8 cellular contexts compared by ENCODE assay signal in the genomic region with DNA sequence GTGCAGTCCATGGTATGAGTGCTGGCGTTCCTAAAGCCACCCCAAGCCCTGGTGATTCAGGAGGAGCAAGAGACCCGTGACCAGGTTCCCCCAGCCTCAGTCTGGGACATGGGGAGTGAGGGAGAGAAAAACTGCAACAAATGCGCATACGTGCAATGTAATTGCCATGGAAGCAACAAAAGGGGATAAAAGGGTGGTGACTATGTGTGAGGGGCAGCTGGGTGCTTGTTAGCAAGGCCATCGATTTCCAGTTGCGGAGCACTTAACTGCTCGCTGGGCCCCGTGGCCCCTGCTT. TPM values are rescaled to one million over a fixed set of nuclear protein-coding genes. Genes with fewer than 3 reads are reported as not detected.
DNase-seq lines count a peak whose midpoint lies in the region; ATAC-seq and TF ChIP-seq lines count a peak whose summit lies in the region.

No MANE protein-coding gene starts in this region.

- peak overlapping the region; percentile 68 for H3K4me3 Mint-ChIP-seq in activated CD8-positive, alpha-beta T cell treated with anti-CD3 and anti-CD28 coated beads, Interleukin-2, amount 10 ng/mL, durations not matched to agents 7 days and 5 days

- POLR2A ChIA-PET in activated CD8-positive, alpha-beta T cell treated with anti-CD3 and anti-CD28 coated beads, Interleukin-2, amount 10 ng/mL, durations not matched to agents 7 days and 5 days (lab: Charles Lee), result no interaction called here

- H4K20me1 ChIP-seq in smooth muscle cell (ENCODE audit: low read depth), result peaks cover 22% of the 10 kb centered on the region

- ATAC-seq in activated CD8-positive, alpha-beta T cell treated with anti-CD3 and anti-CD28 coated beads, Interleukin-2, amount 10 ng/mL, durations not matched to agents 7 days and 5 days, result no peak

- H3K9me3 Mint-ChIP-seq in activated CD8-positive, alpha-beta T cell treated with anti-CD3 and anti-CD28 coated beads, Interleukin-2, amount 10 ng/mL, durations not matched to agents 7 days and 5 days (ENCODE audit: insufficient read depth), result no peaks in the 10 kb centered on the region

- H3K36me3 ChIP-seq in smooth muscle cell (ENCODE audit: low read depth), result no peaks in the 10 kb centered on the region

- CTCF ChIA-PET in activated CD8-positive, alpha-beta T cell treated with anti-CD3 and anti-CD28 coated beads, Interleukin-2, amount 10 ng/mL, durations not matched to agents 7 days and 5 days (lab: Charles Lee), result no interaction called here

- H3F3A ChIP-seq in smooth muscle cell (ENCODE audit: low read depth), result peaks cover 30% of the 10 kb centered on the region

- no peak for TF ChIP-seq CTCF in HFF-Myc (IDR thresholded peaks at IDR 0.05; ENCODE audit: low read depth, low read length, missing control alignments)
- TF ChIP-seq CTCF in smooth muscle cell (IDR thresholded peaks at IDR 0.05; ENCODE audit: borderline replicate concordance, insufficient read depth, poor library complexity, severe bottlenecking), result no peak

- no peaks in the 10 kb centered on the region for H3K9me3 ChIP-seq in smooth muscle cell (replicated peaks; ENCODE audit: low read depth)

- peaks cover 8% of the 10 kb centered on the region for H3K4me1 Mint-ChIP-seq in activated CD8-positive, alpha-beta T cell treated with anti-CD3 and anti-CD28 coated beads, Interleukin-2, amount 10 ng/mL, durations not matched to agents 7 days and 5 days (ENCODE audit: low read depth)

- H3K27me3 ChIP-seq in smooth muscle cell (ENCODE audit: low read depth), result no peaks in the 10 kb centered on the region

- H3K27ac Mint-ChIP-seq in activated CD8-positive, alpha-beta T cell treated with anti-CD3 and anti-CD28 coated beads, Interleukin-2, amount 10 ng/mL, durations not matched to agents 7 days and 5 days, result no peak overlapping the region

- no peak for DNase-seq in HFF-Myc (ENCODE audit: extremely low read depth, low read depth)
- no peak for DNase-seq in activated CD8-positive, alpha-beta T cell treated with anti-CD3 and anti-CD28 coated beads, Interleukin-2, amount 10 ng/mL, durations not matched to agents 7 days and 5 days
- no peak for DNase-seq in smooth muscle cell (lab: John Stamatoyannopoulos, UW; ENCODE audit: unreplicated experiment)
- no peak for DNase-seq in COLO829 (ENCODE audit: low spot score)
- no peak for DNase-seq in epidermal melanocyte (ENCODE audit: insufficient read length, low spot score)
- DNase-seq in NCI-H187 (lab: John Stamatoyannopoulos, UW), result no peak
- DNase-seq in T1000 (lab: John Stamatoyannopoulos, UW), result no peak

- H3K4me3 ChIP-seq in HFF-Myc (replicated peaks; ENCODE audit: low read depth, low read length), result peak overlapping the region; percentile 44
- H3K4me3 ChIP-seq in iPS-11a (ENCODE audit: low read depth, low read length), result peak overlapping the region; percentile 21
- H3K4me3 ChIP-seq in smooth muscle cell, result peak overlapping the region; percentile 55

- H3K4me2 ChIP-seq in smooth muscle cell, result peak overlapping the region; percentile 84

- peak overlapping the region; percentile 72 for H3K27ac ChIP-seq in smooth muscle cell (ENCODE audit: low read depth)

- H3K36me3 Mint-ChIP-seq in activated CD8-positive, alpha-beta T cell treated with anti-CD3 and anti-CD28 coated beads, Interleukin-2, amount 10 ng/mL, durations not matched to agents 7 days and 5 days (ENCODE audit: low read depth), result no peaks in the 10 kb centered on the region

- peaks cover 40% of the 10 kb centered on the region for H3K27me3 Mint-ChIP-seq in activated CD8-positive, alpha-beta T cell treated with anti-CD3 and anti-CD28 coated beads, Interleukin-2, amount 10 ng/mL, durations not matched to agents 7 days and 5 days (ENCODE audit: low read depth)

- H3K9ac ChIP-seq in smooth muscle cell (ENCODE audit: low read depth), result peak overlapping the region; percentile 63

- WGBS in smooth muscle cell (ENCODE audit: low lambda C conversion rate), result 57% methylated on average over 8 of the region's 8 CpGs

- peaks cover 16% of the 10 kb centered on the region for H3K4me1 ChIP-seq in smooth muscle cell (ENCODE audit: low read depth)

- peaks cover 24% of the 10 kb centered on the region for H3K79me2 ChIP-seq in smooth muscle cell (ENCODE audit: low read depth)

- peak overlapping the region; percentile 88 for H2AFZ ChIP-seq in smooth muscle cell (ENCODE audit: low read depth)

RNA-seq across cellular contexts. Expression of gene SH3PXD2B, which starts 0.7 kb away (rescaled TPM):
- total RNA-seq in activated CD8-positive, alpha-beta T cell treated with anti-CD3 and anti-CD28 coated beads, Interleukin-2, amount 10 ng/mL, durations not matched to agents 7 days and 5 days, result under 1 TPM; 0.21 to 0.23 TPM
- total RNA-seq in smooth muscle cell, result 36.5 and 36.7 TPM in 2 replicates
- polyA plus RNA-seq in smooth muscle cell, result 39.4 and 43.7 TPM in 2 replicates

Comparison
In these comparisons a context has a peak if more than half of its experiments do, and no peak if none do; other contexts are left out.
1. RNA of gene SH3PXD2B, which starts 0.7 kb away (total RNA-seq): 36.5 to 36.7 TPM in smooth muscle cell; 0.21 to 0.23 TPM in activated CD8-positive, alpha-beta T cell treated with anti-CD3 and anti-CD28 coated beads, Interleukin-2, amount 10 ng/mL, durations not matched to agents 7 days and 5 days; every median in the first group is over 10 times any median in the second.
2. Peak in every context shown above with its lines, with median percentiles within 50 percentile points of each other: H3K4me3 ChIP-seq.